8 cellular contexts compared by ENCODE assay signal in the genomic region with DNA sequence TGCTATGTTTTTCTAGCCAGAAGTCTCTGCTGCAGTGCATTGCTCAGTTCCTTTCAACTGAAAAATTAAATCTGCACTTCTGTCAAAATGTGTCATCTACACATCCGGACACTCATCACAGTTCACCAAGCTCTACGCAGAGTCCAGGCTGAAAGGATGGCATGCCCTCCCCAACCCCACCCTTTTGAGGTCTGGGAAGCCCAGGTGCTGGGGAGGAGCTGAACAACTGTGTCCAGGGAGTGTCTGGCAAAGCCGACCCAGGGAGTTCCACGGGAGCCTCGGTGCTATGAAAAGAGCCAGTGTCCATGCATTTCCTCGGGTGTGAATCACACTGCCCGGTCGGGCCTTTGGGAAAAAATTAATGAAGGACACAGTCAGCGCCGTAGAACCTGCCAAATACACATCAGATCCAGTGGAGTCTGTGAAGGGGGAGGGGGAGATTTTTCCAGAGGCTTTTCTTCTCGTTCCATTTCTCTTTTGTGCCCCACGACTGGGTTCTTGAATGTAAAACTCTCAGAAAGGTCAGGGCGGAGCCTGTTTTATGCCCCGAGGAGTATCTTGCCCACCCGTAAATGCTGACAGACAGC. TPM values are rescaled to one million over a fixed set of nuclear protein-coding genes. Genes with fewer than 3 reads are reported as not detected.
DNase-seq lines count a peak whose midpoint lies in the region; ATAC-seq, FAIRE-seq and TF ChIP-seq lines count a peak whose summit lies in the region.

No MANE protein-coding gene starts in this region.

- H3K27ac ChIP-seq in A549 (peak overlapping the region; percentile 86 to 95), OCI-LY1 (ENCODE audit: low read depth, low read length, poor library complexity, severe bottlenecking) (no peak overlapping the region)

- H3K9ac ChIP-seq in OCI-LY1 (ENCODE audit: low read length) = peak overlapping the region; percentile 67

- peak overlapping the region; percentile 86 for H3K27ac Mint-ChIP-seq in activated naive CD8-positive, alpha-beta T cell
- peak overlapping the region; percentile 28 for H3K27ac Mint-ChIP-seq in glutamatergic neuron (ENCODE audit: unreplicated experiment)

- H3K9me3 Mint-ChIP-seq in activated naive CD8-positive, alpha-beta T cell (ENCODE audit: low read depth) = no peaks in the 10 kb centered on the region
- peaks cover 7% of the 10 kb centered on the region for H3K9me3 Mint-ChIP-seq in glutamatergic neuron (ENCODE audit: unreplicated experiment)

- H3F3A ChIP-seq in OCI-LY1 (ENCODE audit: insufficient read depth, low read length) = 0 out of 2 replicates have a peak, but pooled peaks cover 6% of the 10 kb centered on the region

- H3K4me2 ChIP-seq in A549 = peak overlapping the region; percentile 94
- peak overlapping the region; percentile 80 for H3K4me2 ChIP-seq in OCI-LY1 (ENCODE audit: low read length)

- POLR2A ChIA-PET in A549 (lab: Yijun Ruan, JAX) = no interaction called here

- peak overlapping the region; percentile 68; the same call in 1 of the 2 replicates for H2AFZ ChIP-seq in OCI-LY1 (ENCODE audit: low read length)

- no peak for TF ChIP-seq POLR2A in A549 (IDR thresholded peaks at IDR 0.05; ENCODE audit: low read length)

- TF ChIP-seq EP300 in A549 (IDR thresholded peaks at IDR 0.05) = no peak

- H3K27me3 Mint-ChIP-seq in activated naive CD8-positive, alpha-beta T cell = no peaks in the 10 kb centered on the region
- H3K27me3 Mint-ChIP-seq in glutamatergic neuron (ENCODE audit: unreplicated experiment) = peaks cover 2% of the 10 kb centered on the region

- no peaks in the 10 kb centered on the region for H3K9me2 ChIP-seq in OCI-LY1 (ENCODE audit: low read depth, low read length)

- H3K4me1 Mint-ChIP-seq in activated naive CD8-positive, alpha-beta T cell (ENCODE audit: low read depth) = peaks cover 38% of the 10 kb centered on the region
- peaks cover 2% of the 10 kb centered on the region for H3K4me1 Mint-ChIP-seq in glutamatergic neuron (ENCODE audit: low read depth, unreplicated experiment)

- ATAC-seq in A549 (peak; percentile 11 to 49), GM18517 (IDR thresholded peaks at IDR 0.05; ENCODE audit: unreplicated experiment) (peak; percentile 13), omental fat pad (ENCODE audit: low FRiP score) (peak; percentile 69), GM19397 (IDR thresholded peaks at IDR 0.05; ENCODE audit: unreplicated experiment) (no peak), GM21367 (IDR thresholded peaks at IDR 0.05; ENCODE audit: unreplicated experiment) (no peak)

- H3K4me1 ChIP-seq in A549 (peaks cover 24% of the 10 kb centered on the region), OCI-LY1 (ENCODE audit: insufficient read depth, low read length, severe bottlenecking) (peaks cover 41% of the 10 kb centered on the region)

- H3K36me3 ChIP-seq in OCI-LY1 (ENCODE audit: insufficient read depth, low read length) = no peaks in the 10 kb centered on the region; the same call in 1 of the 2 replicates

- under 1% methylated on average over 12 of the region's 15 CpGs for WGBS in A549 (ENCODE audit: missing lambda C conversion rate)

- H3K4me3 Mint-ChIP-seq in activated naive CD8-positive, alpha-beta T cell = peak overlapping the region; percentile 89
- H3K4me3 Mint-ChIP-seq in glutamatergic neuron (ENCODE audit: unreplicated experiment) = peak overlapping the region; percentile 87

- no peaks in the 10 kb centered on the region for H3K9me3 ChIP-seq in A549
- no peaks in the 10 kb centered on the region for H3K9me3 ChIP-seq in OCI-LY1 (ENCODE audit: low read length)

- TF ChIP-seq RAD21 in A549 (conservative IDR thresholded peaks at IDR 0.05 in 1 of 2, IDR thresholded peaks at IDR 0.05 in 1 of 2) = no peak

- no peak for FAIRE-seq in A549 (lab: Jason Lieb, UNC)

- H3K4me3 ChIP-seq in A549 (peak overlapping the region; percentile 65), OCI-LY1 (ENCODE audit: low read depth, low read length, poor library complexity, severe bottlenecking) (peak overlapping the region; percentile 71)

- DNase-seq in A549 (ENCODE audit: low read depth in 1 of 2, low spot score in 1 of 2) (peak; percentile 12 to 33), glutamatergic neuron (peak; percentile 20), omental fat pad (ENCODE audit: low spot score) (peak; percentile 31)

- H3K79me2 ChIP-seq in OCI-LY1 (ENCODE audit: insufficient read depth, low read length) = peaks cover 31% of the 10 kb centered on the region

- H4K20me1 ChIP-seq in OCI-LY1 (ENCODE audit: insufficient read depth, low read length) = 0 out of 2 replicates have a peak, but pooled peaks cover 6% of the 10 kb centered on the region

- no peak for TF ChIP-seq CTCF in A549 (IDR thresholded peaks at IDR 0.05)
- no peak for TF ChIP-seq CTCF in OCI-LY1 (IDR thresholded peaks at IDR 0.05; ENCODE audit: low read length)
- TF ChIP-seq CTCF in glutamatergic neuron (IDR thresholded peaks at IDR 0.05; ENCODE audit: partially characterized antibody, unreplicated experiment) = no peak
- TF ChIP-seq CTCF in omental fat pad (IDR thresholded peaks at IDR 0.05) = no peak

- CTCF ChIA-PET in A549 (lab: Yijun Ruan, JAX) = interaction anchor here (0.6 to 6.8 kb wide), 2 partner anchors 93 to 407 kb away, joined by 3 to 58 read pairs; no protein-coding TSS in a partner anchor

- no peaks in the 10 kb centered on the region; the same call in 1 of the 2 replicates for H3K27me3 ChIP-seq in OCI-LY1 (ENCODE audit: insufficient read depth, low read length)

- H3K36me3 Mint-ChIP-seq in activated naive CD8-positive, alpha-beta T cell = no peaks in the 10 kb centered on the region
- H3K36me3 Mint-ChIP-seq in glutamatergic neuron (ENCODE audit: unreplicated experiment) = no peaks in the 10 kb centered on the region

TF ChIP-seq in A549, 52 proteins besides CTCF, POLR2A, EP300 and RAD21:
- TF ChIP-seq, protein P1, sequence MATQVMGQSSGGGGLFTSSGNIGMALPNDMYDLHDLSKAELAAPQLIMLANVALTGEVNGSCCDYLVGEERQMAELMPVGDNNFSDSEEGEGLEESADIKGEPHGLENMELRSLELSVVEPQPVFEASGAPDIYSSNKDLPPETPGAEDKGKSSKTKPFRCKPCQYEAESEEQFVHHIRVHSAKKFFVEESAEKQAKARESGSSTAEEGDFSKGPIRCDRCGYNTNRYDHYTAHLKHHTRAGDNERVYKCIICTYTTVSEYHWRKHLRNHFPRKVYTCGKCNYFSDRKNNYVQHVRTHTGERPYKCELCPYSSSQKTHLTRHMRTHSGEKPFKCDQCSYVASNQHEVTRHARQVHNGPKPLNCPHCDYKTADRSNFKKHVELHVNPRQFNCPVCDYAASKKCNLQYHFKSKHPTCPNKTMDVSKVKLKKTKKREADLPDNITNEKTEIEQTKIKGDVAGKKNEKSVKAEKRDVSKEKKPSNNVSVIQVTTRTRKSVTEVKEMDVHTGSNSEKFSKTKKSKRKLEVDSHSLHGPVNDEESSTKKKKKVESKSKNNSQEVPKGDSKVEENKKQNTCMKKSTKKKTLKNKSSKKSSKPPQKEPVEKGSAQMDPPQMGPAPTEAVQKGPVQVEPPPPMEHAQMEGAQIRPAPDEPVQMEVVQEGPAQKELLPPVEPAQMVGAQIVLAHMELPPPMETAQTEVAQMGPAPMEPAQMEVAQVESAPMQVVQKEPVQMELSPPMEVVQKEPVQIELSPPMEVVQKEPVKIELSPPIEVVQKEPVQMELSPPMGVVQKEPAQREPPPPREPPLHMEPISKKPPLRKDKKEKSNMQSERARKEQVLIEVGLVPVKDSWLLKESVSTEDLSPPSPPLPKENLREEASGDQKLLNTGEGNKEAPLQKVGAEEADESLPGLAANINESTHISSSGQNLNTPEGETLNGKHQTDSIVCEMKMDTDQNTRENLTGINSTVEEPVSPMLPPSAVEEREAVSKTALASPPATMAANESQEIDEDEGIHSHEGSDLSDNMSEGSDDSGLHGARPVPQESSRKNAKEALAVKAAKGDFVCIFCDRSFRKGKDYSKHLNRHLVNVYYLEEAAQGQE (IDR thresholded peaks at IDR 0.05) = no peak
- TF ChIP-seq, protein P2, sequence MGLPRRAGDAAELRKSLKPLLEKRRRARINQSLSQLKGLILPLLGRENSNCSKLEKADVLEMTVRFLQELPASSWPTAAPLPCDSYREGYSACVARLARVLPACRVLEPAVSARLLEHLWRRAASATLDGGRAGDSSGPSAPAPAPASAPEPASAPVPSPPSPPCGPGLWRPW (IDR thresholded peaks at IDR 0.05) = no peak
- TF ChIP-seq ZFP36 (IDR thresholded peaks at IDR 0.05; ENCODE audit: borderline replicate concordance, partially characterized antibody) (no peak), HOXA7 (CRISPR knock-in tag; IDR thresholded peaks at IDR 0.05) (no peak)

RNA-seq across cellular contexts. Expression of a gene that starts 0.7 kb away (rescaled TPM):
- polyA plus RNA-seq in A549 (2011; rRNA removed) = 12.5 and 17.8 TPM in 2 replicates
- 7.9 and 9.8 TPM in 2 replicates for polyA plus RNA-seq in A549 (2012; cell fraction: cytosol; rRNA removed)
- 2.3 and 2.9 TPM in 2 replicates for polyA plus RNA-seq in A549 (2012; cell fraction: nucleus; rRNA removed)
- polyA plus RNA-seq in A549 (2017; fragmentation: RNase III; extraction: RNeasy Plus Mini Kit Qiagen cat#74134 plus additional on column Dnase treatment) = 16.2 to 19.8 TPM (median 16.4 TPM) in 3 replicates
- 10.8 and 11.3 TPM in 2 replicates for polyA minus RNA-seq in A549 (2011; rRNA and poly(A)+ RNA removed)
- total RNA-seq in glutamatergic neuron (ENCODE audit: unreplicated experiment) = 23.4 TPM
- total RNA-seq in omental fat pad = 10 to 100 TPM in 3 of 4 donors, 1 to 10 TPM in 1; 8.2 to 30.0 (median 22.2) TPM

Comparison
In these comparisons a context has a peak if more than half of its experiments do, and no peak if none do; other contexts are left out.
1. ATAC-seq: peak in A549 (2 of 2), GM18517 (single experiment) and omental fat pad (single experiment); none in GM19397 (single experiment) and GM21367 (single experiment).
2. Peak in every context shown above with its lines, with median percentiles within 50 percentile points of each other: DNase-seq.